In the genomic region with DNA sequence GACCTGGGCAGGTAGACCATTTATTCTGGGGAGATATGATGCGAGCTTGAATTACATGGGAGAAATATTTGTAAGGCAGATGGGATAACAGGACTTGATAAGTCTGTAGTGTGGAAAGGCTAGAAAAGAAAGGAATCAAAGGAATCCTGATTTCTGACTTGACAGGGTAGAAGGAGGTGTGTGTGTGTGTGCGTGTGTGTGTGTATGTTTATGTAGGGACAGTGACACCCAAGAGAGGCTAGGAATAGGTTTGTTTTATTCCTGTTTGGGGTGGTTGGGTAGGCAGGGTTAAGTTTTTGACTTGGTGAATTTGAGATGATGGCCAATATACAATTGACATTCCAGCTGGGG, we compare ENCODE assay signal across 8 cellular contexts. TPM values are rescaled to one million over a fixed set of nuclear protein-coding genes. Genes with fewer than 3 reads are reported as not detected.
DNase-seq lines count a peak whose midpoint lies in the region; ATAC-seq and TF ChIP-seq lines count a peak whose summit lies in the region.

No MANE protein-coding gene starts in this region.

- no peak overlapping the region for H3K4me2 ChIP-seq in OCI-LY7 (ENCODE audit: low read length)

- H2AFZ ChIP-seq in OCI-LY7 (ENCODE audit: low read length), result no peak overlapping the region

- H3K27ac Mint-ChIP-seq in activated naive CD4-positive, alpha-beta T cell treated with anti-CD3 and anti-CD28 coated beads, Interleukin-2, amount 10 ng/mL, durations not matched to agents 7 days and 5 days, result peak overlapping the region; percentile 83
- H3K27ac Mint-ChIP-seq in activated T-helper 17 cell treated with anti-CD3 and anti-CD28 coated beads, Interleukin-2, amount 50 U/mL, for 72 hours, result peak overlapping the region; percentile 80
- peak overlapping the region; percentile 70 for H3K27ac Mint-ChIP-seq in type B pancreatic cell

- no TSS peak for BruUV-seq in OCI-LY7 (replicated peaks; lab: Mats Ljungman, UMichigan)

- H3K9me3 ChIP-seq in OCI-LY7 (ENCODE audit: low read length), result no peaks in the 10 kb centered on the region

- H4K20me1 ChIP-seq in OCI-LY7 (ENCODE audit: insufficient read depth, low read length), result no peaks in the 10 kb centered on the region

- POLR2A ChIA-PET in OCI-LY7 (lab: Charles Lee), result interaction anchor here (1.0 to 1.2 kb wide), 2 partner anchors 15 to 309 kb away, joined by 3 to 4 read pairs; no protein-coding TSS in a partner anchor

- peaks cover 68% of the 10 kb centered on the region for H3K4me1 Mint-ChIP-seq in activated naive CD4-positive, alpha-beta T cell treated with anti-CD3 and anti-CD28 coated beads, Interleukin-2, amount 10 ng/mL, durations not matched to agents 7 days and 5 days
- H3K4me1 Mint-ChIP-seq in activated T-helper 17 cell treated with anti-CD3 and anti-CD28 coated beads, Interleukin-2, amount 50 U/mL, for 72 hours, result peaks cover 27% of the 10 kb centered on the region
- H3K4me1 Mint-ChIP-seq in type B pancreatic cell (ENCODE audit: unreplicated experiment), result peaks cover 4% of the 10 kb centered on the region

- peaks cover 36% of the 10 kb centered on the region for H3K36me3 Mint-ChIP-seq in activated naive CD4-positive, alpha-beta T cell treated with anti-CD3 and anti-CD28 coated beads, Interleukin-2, amount 10 ng/mL, durations not matched to agents 7 days and 5 days
- peaks cover 44% of the 10 kb centered on the region for H3K36me3 Mint-ChIP-seq in activated T-helper 17 cell treated with anti-CD3 and anti-CD28 coated beads, Interleukin-2, amount 50 U/mL, for 72 hours (ENCODE audit: low read depth)
- H3K36me3 Mint-ChIP-seq in type B pancreatic cell, result no peaks in the 10 kb centered on the region

- no peaks in the 10 kb centered on the region for H3K9me2 ChIP-seq in OCI-LY7 (ENCODE audit: insufficient read depth, low read length)

- H3K4me3 Mint-ChIP-seq in activated naive CD4-positive, alpha-beta T cell treated with anti-CD3 and anti-CD28 coated beads, Interleukin-2, amount 10 ng/mL, durations not matched to agents 7 days and 5 days, result peak overlapping the region; percentile 75
- peak overlapping the region; percentile 81 for H3K4me3 Mint-ChIP-seq in activated T-helper 17 cell treated with anti-CD3 and anti-CD28 coated beads, Interleukin-2, amount 50 U/mL, for 72 hours
- H3K4me3 Mint-ChIP-seq in type B pancreatic cell, result peak overlapping the region; percentile 90

- H3K9me3 Mint-ChIP-seq in activated naive CD4-positive, alpha-beta T cell treated with anti-CD3 and anti-CD28 coated beads, Interleukin-2, amount 10 ng/mL, durations not matched to agents 7 days and 5 days, result peaks cover 5% of the 10 kb centered on the region
- peaks cover 6% of the 10 kb centered on the region for H3K9me3 Mint-ChIP-seq in activated T-helper 17 cell treated with anti-CD3 and anti-CD28 coated beads, Interleukin-2, amount 50 U/mL, for 72 hours
- H3K9me3 Mint-ChIP-seq in type B pancreatic cell, result no peaks in the 10 kb centered on the region

- CTCF ChIA-PET in activated naive CD4-positive, alpha-beta T cell treated with anti-CD3 and anti-CD28 coated beads, Interleukin-2, amount 10 ng/mL, durations not matched to agents 7 days and 5 days (lab: Charles Lee), result interaction anchor here (3.3 kb wide), 1 partner anchor 8 kb away, joined by 12 read pairs; no protein-coding TSS in a partner anchor
- CTCF ChIA-PET in OCI-LY7 (lab: Charles Lee; ENCODE audit: unreplicated experiment), result no interaction called here

- no peaks in the 10 kb centered on the region for H3K79me2 ChIP-seq in OCI-LY7 (ENCODE audit: insufficient read depth, low read depth, low read length)

- H3K27me3 Mint-ChIP-seq in activated naive CD4-positive, alpha-beta T cell treated with anti-CD3 and anti-CD28 coated beads, Interleukin-2, amount 10 ng/mL, durations not matched to agents 7 days and 5 days, result no peaks in the 10 kb centered on the region
- H3K27me3 Mint-ChIP-seq in activated T-helper 17 cell treated with anti-CD3 and anti-CD28 coated beads, Interleukin-2, amount 50 U/mL, for 72 hours, result no peaks in the 10 kb centered on the region
- H3K27me3 Mint-ChIP-seq in type B pancreatic cell, result peaks cover 25% of the 10 kb centered on the region

- peak; percentile 20 for DNase-seq in activated naive CD4-positive, alpha-beta T cell treated with anti-CD3 and anti-CD28 coated beads, Interleukin-2, amount 10 ng/mL, durations not matched to agents 7 days and 5 days
- DNase-seq in activated naive CD4-positive, alpha-beta T cell treated with anti-CD3 and anti-CD28 coated beads, Interleukin-2, amount 50 U/mL, for 16 hours, result no peak
- DNase-seq in left lobe of liver (ENCODE audit: low spot score) (no peak), type B pancreatic cell (ENCODE audit: extremely low spot score, unreplicated experiment) (no peak), OCI-LY7 (ENCODE audit: low spot score) (no peak)
- DNase-seq in activated CD8-positive, alpha-beta memory T cell treated with anti-CD3 and anti-CD28 coated beads, Interleukin-2, amount 50 U/mL, for 48 hours, result no peak

- ATAC-seq in activated T-helper 17 cell treated with anti-CD3 and anti-CD28 coated beads, Interleukin-2, amount 50 U/mL, for 72 hours (replicated peaks), result no peak
- peak; percentile 3 for ATAC-seq in left lobe of liver
- no peak for ATAC-seq in HG03045 (IDR thresholded peaks at IDR 0.05; ENCODE audit: unreplicated experiment)

- H3K27ac ChIP-seq in OCI-LY7 (ENCODE audit: low read depth, low read length, poor library complexity, severe bottlenecking), result no peak overlapping the region

- intact Hi-C loops in OCI-LY7 (cut with micrococcal nuclease; ENCODE audit: unreplicated experiment), result no loop called here

- no peak overlapping the region for H3K4me3 ChIP-seq in OCI-LY7 (ENCODE audit: low read depth, low read length, poor library complexity, severe bottlenecking)

- H3K4me1 ChIP-seq in OCI-LY7 (ENCODE audit: insufficient read depth, low read length, poor library complexity, severe bottlenecking), result no peaks in the 10 kb centered on the region

- TF ChIP-seq CTCF in type B pancreatic cell (conservative IDR thresholded peaks at IDR 0.05) (no peak), OCI-LY7 (conservative IDR thresholded peaks at IDR 0.05; ENCODE audit: low read length) (no peak)

- H3K36me3 ChIP-seq in OCI-LY7 (ENCODE audit: insufficient read depth, low read length), result no peaks in the 10 kb centered on the region

RNA-seq across cellular contexts. Expression of gene HTATIP2, which starts 0.4 kb away (rescaled TPM):
- total RNA-seq in activated T-helper 17 cell treated with anti-CD3 and anti-CD28 coated beads, Interleukin-2, amount 50 U/mL, for 72 hours, result 10 to 100 TPM; 64.9 to 76.5 TPM
- total RNA-seq in left lobe of liver, result 68.0 TPM
- 15.8 and 40.9 TPM in 2 replicates for total RNA-seq in type B pancreatic cell (ENCODE audit: low replicate concordance)
- total RNA-seq in OCI-LY7 (2014; rRNA removed; shearing (Covaris generic)), result not detected in 2 replicates
- 13.9 and 18.2 TPM in 2 replicates for total RNA-seq in OCI-LY7 (2022)

RNA-seq across cellular contexts. Expression of gene PRMT3, which starts 24.4 kb away (rescaled TPM):
- total RNA-seq in activated T-helper 17 cell treated with anti-CD3 and anti-CD28 coated beads, Interleukin-2, amount 50 U/mL, for 72 hours, result 10 to 100 TPM; 21.4 to 42.0 TPM
- total RNA-seq in left lobe of liver, result 4.1 TPM
- total RNA-seq in type B pancreatic cell (ENCODE audit: low replicate concordance), result 15.4 and 15.8 TPM in 2 replicates
- 23.9 and 34.0 TPM in 2 replicates for total RNA-seq in OCI-LY7 (2014; rRNA removed; shearing (Covaris generic))
- total RNA-seq in OCI-LY7 (2022), result 44.6 and 50.0 TPM in 2 replicates
